Comparison of ENCODE assay signal across 26 cellular contexts in the genomic region with DNA sequence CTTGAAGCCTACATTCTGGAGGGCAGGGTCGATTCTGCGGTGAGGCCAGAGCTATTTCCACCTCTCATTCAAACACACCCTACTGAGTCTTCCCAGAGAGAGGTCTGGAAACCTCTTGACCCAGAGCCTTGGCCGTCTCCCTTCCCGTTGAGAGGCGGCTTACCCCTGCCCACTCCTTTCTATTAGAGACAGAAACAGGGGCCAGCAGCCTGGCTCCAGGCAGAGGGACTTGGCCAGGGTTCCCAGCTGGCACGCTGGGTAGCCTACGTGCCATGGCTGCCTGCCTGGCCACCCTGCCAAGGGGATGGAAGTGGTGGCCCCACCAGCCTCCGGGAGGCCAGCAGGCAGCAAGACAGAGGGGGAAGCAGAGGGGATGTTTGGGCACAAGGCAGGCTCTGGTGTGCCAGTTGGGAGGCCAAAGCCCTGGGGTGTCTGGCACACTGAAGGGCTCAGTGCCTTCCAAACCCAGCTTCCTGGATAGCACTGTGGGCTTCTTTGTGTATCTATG. TPM values are rescaled to one million over a fixed set of nuclear protein-coding genes. Genes with fewer than 3 reads are reported as not detected.
DNase-seq lines count a peak whose midpoint lies in the region; ATAC-seq and TF ChIP-seq lines count a peak whose summit lies in the region.
"Had no signal": no experiment of that assay in that cellular context is flagged by ENCODE, and none has a peak within 500 bp of the region (broad histone marks: within the 10 kb centered on the region; RNA-seq: fewer than 3 reads in every experiment).

No MANE protein-coding gene starts in this region.

- no peak overlapping the region for H3K4me3 ChIP-seq in heart right ventricle
- H3K4me3 ChIP-seq in thoracic aorta: no peak overlapping the region
- H3K4me3 ChIP-seq: SK-N-MC, spleen, thyroid gland had no signal

- peaks cover 0 to 26% (median 6%) of the 10 kb centered on the region in 7 donors for H3K27me3 ChIP-seq in heart right ventricle
- H3K27me3 ChIP-seq in thoracic aorta (replicated peaks; ENCODE audit: insufficient read depth): no peaks in the 10 kb centered on the region
- H3K27me3 ChIP-seq: thyroid gland had no signal

- H3K36me3 ChIP-seq in heart right ventricle: no peaks in the 10 kb centered on the region
- H3K36me3 ChIP-seq in thoracic aorta: peaks cover 2% of the 10 kb centered on the region
- H3K36me3 ChIP-seq: spleen, thyroid gland had no signal

- TF ChIP-seq CTCF in heart right ventricle (IDR thresholded peaks at IDR 0.05) (no peak), thoracic aorta (IDR thresholded peaks at IDR 0.05) (no peak)

- H3K9me3 ChIP-seq in heart right ventricle (no peaks in the 10 kb centered on the region), thoracic aorta (no peaks in the 10 kb centered on the region)
- H3K9me3 ChIP-seq: spleen, thyroid gland had no signal

- H3K27ac ChIP-seq in caudate nucleus (ENCODE audit: low read depth, low read length) (no peak overlapping the region), heart right ventricle (peak overlapping the region in 6 of 10 donors; percentile 3 to 63 (median 30)), thoracic aorta (peak overlapping the region; percentile 56 to 81)
- H3K27ac ChIP-seq: KMS-11, SK-N-MC, spleen, thyroid gland had no signal

- ATAC-seq in heart right ventricle (peak; percentile 23 to 83 (median 73)), thoracic aorta (ENCODE audit: insufficient number of reproducible peaks, low FRiP score, low read depth) (no peak), GM21717 (IDR thresholded peaks at IDR 0.05; ENCODE audit: unreplicated experiment) (no peak)
- ATAC-seq: activated CD8-positive, alpha-beta memory T cell treated with anti-CD3 and anti-CD28 coated beads, Interleukin-2, amount 10 ng/mL, durations not matched to agents 7 days and 5 days; activated naive CD4-positive, alpha-beta T cell treated with anti-CD3 and anti-CD28 coated beads, Interleukin-2, amount 50 U/mL, for 72 hours; left colon had no signal

- in situ Hi-C loops in KBM-7 (cut with MboI; ENCODE audit: low pct_unique_long_range_greater_than_20kb, low sequenced_read_pairs): no loop called here

- intact Hi-C loops in heart right ventricle (cut with DNase I): no loop called here

- peak in 45 of 61 donors; percentile 12 to 89 (median 43) for DNase-seq in caudate nucleus (lab: John Stamatoyannopoulos, UW)
- DNase-seq in heart right ventricle: peak in 1 of 2 donors; percentile 63
- DNase-seq in midbrain (lab: John Stamatoyannopoulos, UW): peak; percentile 71
- DNase-seq in thoracic aorta (ENCODE audit: low spot score): no peak
- DNase-seq in activated gamma-delta T cell (lab: John Stamatoyannopoulos, UW): no peak
- no peak for DNase-seq in KBM-7
- DNase-seq: activated CD4-positive, alpha-beta T cell treated with anti-CD3 and anti-CD28 coated beads, Interleukin-2, amount 10 ng/mL, durations not matched to agents 7 days and 5 days; activated CD8-positive, alpha-beta memory T cell treated with anti-CD3 and anti-CD28 coated beads, Interleukin-2, amount 10 ng/mL, durations not matched to agents 7 days and 5 days; CD8-positive, alpha-beta memory T cell; DMS153; HCEC 1CT; left colon; NCI-H187 treated with DMSO at 0.1 percent for 48 hours; spleen; stimulated activated CD4-positive, alpha-beta T cell treated with anti-CD3 and anti-CD28 coated beads, Interleukin-4, amount 100 ng/mL, for 1 hour; stimulated activated naive CD4-positive, alpha-beta T cell treated with Interleukin-2 at 50 U/mL for 16 hours; T-helper 2 cell; thyroid gland had no signal

- H3K4me1 ChIP-seq in heart right ventricle (peaks cover 0 to 14% (median 4%) of the 10 kb centered on the region in 9 donors), thoracic aorta (ENCODE audit: control insufficient read depth in 1 of 2, low read depth in 2 of 2) (peaks cover 14 to 81% of the 10 kb centered on the region in 2 donors)

- WGBS in heart right ventricle, 2 donors: 33 to 43% methylated on average over 8 of the region's 8 CpGs

RNA-seq across cellular contexts. Expression of gene STAC2, which starts 6.0 kb away (rescaled TPM):
- total RNA-seq in heart right ventricle (1 to 10 TPM in 3 of 10 donors, under 1 TPM in 6, not detected in 1; 0.09 to 2.0 (median 0.37) TPM), thoracic aorta (10 to 100 TPM; 13.9 to 14.3 TPM)
- polyA plus RNA-seq in heart right ventricle: 1 to 10 TPM in 1 of 2 donors, under 1 TPM in 1; 0.51 to 4.9 TPM
- total RNA-seq: activated CD4-positive, alpha-beta T cell treated with anti-CD3 and anti-CD28 coated beads, Interleukin-2, amount 10 ng/mL, durations not matched to agents 7 days and 5 days; activated CD8-positive, alpha-beta memory T cell treated with anti-CD3 and anti-CD28 coated beads, Interleukin-2, amount 10 ng/mL, durations not matched to agents 7 days and 5 days; activated naive CD4-positive, alpha-beta T cell treated with anti-CD3 and anti-CD28 coated beads, Interleukin-2, amount 50 U/mL, for 72 hours; CD8-positive, alpha-beta memory T cell; glomerular endothelial cell; mononuclear cell; NCI-H460; thyroid gland had no signal
- polyA plus RNA-seq: CD8-positive, alpha-beta memory T cell; neural cell had no signal

RNA-seq across cellular contexts. Expression of gene RPL19, which starts 19.6 kb away (rescaled TPM):
- total RNA-seq in heart right ventricle (1,000 to 10,000 TPM in 3 of 10 donors, 100 to 1,000 TPM in 7; 907 to 1,150 (median 965) TPM), thoracic aorta (1,000 to 10,000 TPM; 1,315 to 2,278 TPM)
- polyA plus RNA-seq in heart right ventricle: 1,000 to 10,000 TPM; 1,654 to 3,029 TPM

RNA-seq across cellular contexts. Expression of gene CACNB1, which starts 22.2 kb away (rescaled TPM):
- total RNA-seq in heart right ventricle (1 to 10 TPM; 3.3 to 7.9 (median 4.6) TPM), thoracic aorta (10 to 100 TPM; 14.3 to 15.6 TPM)
- 10 to 100 TPM in 1 of 2 donors, 1 to 10 TPM in 1; 6.8 to 11.5 TPM for polyA plus RNA-seq in heart right ventricle

RNA-seq across cellular contexts. Expression of gene ARL5C, which starts 53.7 kb away (rescaled TPM):
- total RNA-seq in heart right ventricle (not detected), thoracic aorta (under 1 TPM in 1 of 2 donors, not detected in 1; 0.27 TPM)
- not detected for polyA plus RNA-seq in heart right ventricle
- total RNA-seq: CD8-positive, alpha-beta memory T cell; glomerular endothelial cell; mononuclear cell; NCI-H460; spleen; thyroid gland had no signal
- polyA plus RNA-seq: CD8-positive, alpha-beta memory T cell; neural cell; spleen had no signal

Comparison
In these comparisons a context has a peak if more than half of its experiments do, and no peak if none do; other contexts are left out.
1. DNase-seq: peak in caudate nucleus (45 of 61) and midbrain (single experiment); none in thoracic aorta (single experiment), activated gamma-delta T cell (single experiment) and KBM-7 (single experiment).
2. ATAC-seq: peak in heart right ventricle (8 of 8); none in thoracic aorta (single experiment) and GM21717 (single experiment).
3. RNA of gene STAC2, which starts 6.0 kb away (total RNA-seq): 13.9 to 14.3 TPM in thoracic aorta; 0.09 to 2.0 TPM in heart right ventricle; every median in the first group is over 4 times any median in the second.